14 cellular contexts compared by ENCODE assay signal in the genomic region with DNA sequence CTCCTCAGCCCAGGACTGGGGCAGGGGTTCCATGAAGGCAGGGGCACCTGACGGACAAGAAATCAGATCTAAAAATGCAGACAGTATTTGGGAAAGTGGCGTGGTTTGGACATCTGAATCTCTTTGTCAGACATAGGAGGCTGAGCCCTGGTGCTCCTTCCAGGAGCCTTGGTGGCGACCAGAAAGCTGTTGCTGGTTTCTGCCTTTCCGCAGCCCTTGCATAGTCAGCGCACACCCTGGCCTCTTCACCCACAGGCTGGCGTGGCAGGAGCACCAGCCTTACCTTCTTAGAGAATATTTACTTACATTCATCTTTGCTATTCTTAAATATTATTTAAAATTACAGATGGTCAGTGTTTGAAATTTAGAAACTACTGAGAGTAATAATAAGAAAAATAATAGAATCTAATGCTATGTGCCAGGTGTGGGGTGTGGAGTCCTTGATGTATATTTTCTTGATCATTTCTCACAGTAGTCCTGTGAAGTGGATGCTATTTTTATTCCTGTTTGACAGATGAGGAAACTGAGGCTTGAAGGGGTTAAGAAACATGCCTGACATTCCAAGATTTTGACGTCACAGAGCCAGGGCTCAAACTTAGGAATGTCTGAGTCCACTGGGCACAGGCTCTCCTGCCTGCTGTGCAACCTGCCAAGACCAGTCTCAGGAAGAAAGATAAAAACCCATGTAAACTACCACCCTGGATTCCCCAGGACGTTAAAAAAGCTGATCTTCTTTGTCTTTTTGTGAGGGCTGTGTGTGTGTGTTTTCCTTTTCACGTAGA. TPM values are rescaled to one million over a fixed set of nuclear protein-coding genes. Genes with fewer than 3 reads are reported as not detected.
A peak's percentile ranks its signal among the peaks of the same experiment; 100 is the strongest.
DNase-seq lines count a peak whose midpoint lies in the region; ATAC-seq and TF ChIP-seq lines count a peak whose summit lies in the region.
"Had no signal": no experiment of that assay in that cellular context is flagged by ENCODE, and none has a peak within 500 bp of the region (broad histone marks: within the 10 kb centered on the region; RNA-seq: fewer than 3 reads in every experiment).

No MANE protein-coding gene starts in this region.

- H3K9me3 ChIP-seq in MM.1S (replicated peaks; ENCODE audit: insufficient read depth, low read length): no peaks in the 10 kb centered on the region
- H3K9me3 ChIP-seq: right atrium auricular region had no signal

- no peaks in the 10 kb centered on the region for H4K20me1 ChIP-seq in MM.1S (ENCODE audit: insufficient read depth, low read length)

- peaks cover 34% of the 10 kb centered on the region for H3K79me2 ChIP-seq in MM.1S (ENCODE audit: low read length)

- H3K36me3 ChIP-seq in MM.1S (replicated peaks; ENCODE audit: insufficient read depth, low read length): no peaks in the 10 kb centered on the region
- H3K36me3 ChIP-seq: right atrium auricular region had no signal

- no peak overlapping the region for H3K4me2 ChIP-seq in MM.1S (ENCODE audit: low read depth, low read length)

- no peak overlapping the region for H3K9ac ChIP-seq in MM.1S (ENCODE audit: low read length)

- no peaks in the 10 kb centered on the region for H3K9me2 ChIP-seq in MM.1S (replicated peaks; ENCODE audit: insufficient read depth, low read length)

- H3F3A ChIP-seq in MM.1S (ENCODE audit: insufficient read depth, low read length): no peaks in the 10 kb centered on the region

- intact Hi-C loops in posterior vena cava (cut with DNase I): loop anchor here in 1 of 2 donors (2.0 kb wide), 1 partner anchor 311 kb away; no protein-coding TSS in a partner anchor

- peak; percentile 44 for DNase-seq in ELR (ENCODE audit: low read depth)
- peak; percentile 79 for DNase-seq in amniotic epithelial cell (ENCODE audit: low read depth)
- DNase-seq in foreskin fibroblast: peak; percentile 35 to 46
- peak; percentile 50 for DNase-seq in posterior vena cava (ENCODE audit: low spot score)
- DNase-seq in MM.1S: no peak
- DNase-seq in hippocampal formation (lab: John Stamatoyannopoulos, UW): no peak
- DNase-seq: activated CD8-positive, alpha-beta memory T cell treated with anti-CD3 and anti-CD28 coated beads, Interleukin-2, amount 50 U/mL, for 4 hours; effector memory CD8-positive, alpha-beta T cell; KG1; NCI-H1930 had no signal

- ATAC-seq in HG02885 (IDR thresholded peaks at IDR 0.05; ENCODE audit: poor library complexity, unreplicated experiment) (no peak), GM21381 (IDR thresholded peaks at IDR 0.05; ENCODE audit: unreplicated experiment) (no peak)
- ATAC-seq: effector memory CD8-positive, alpha-beta T cell had no signal

- H3K4me3 ChIP-seq in foreskin fibroblast (ENCODE audit: low read depth in 1 of 2, low read length in 2 of 2) (no peak overlapping the region), MM.1S (ENCODE audit: low read length) (no peak overlapping the region)
- H3K4me3 ChIP-seq: right atrium auricular region had no signal

- peaks cover 5% of the 10 kb centered on the region for H3K4me1 ChIP-seq in MM.1S (ENCODE audit: low read length)
- H3K4me1 ChIP-seq: right atrium auricular region had no signal

- TF ChIP-seq CTCF in foreskin fibroblast (IDR thresholded peaks at IDR 0.05; ENCODE audit: low read depth, low read length): no peak
- TF ChIP-seq CTCF in MM.1S (IDR thresholded peaks at IDR 0.05; ENCODE audit: low read length): no peak

- H3K27me3 ChIP-seq in MM.1S (replicated peaks; ENCODE audit: insufficient read depth, low read length): no peaks in the 10 kb centered on the region
- H3K27me3 ChIP-seq: right atrium auricular region had no signal

- no peak overlapping the region for H2AFZ ChIP-seq in MM.1S (ENCODE audit: low read length)

- no peak overlapping the region for H3K27ac ChIP-seq in MM.1S (ENCODE audit: low read length)
- H3K27ac ChIP-seq: C4-2B, right atrium auricular region had no signal

RNA-seq across cellular contexts. Expression of gene TBC1D22A, which starts 51.6 kb away (rescaled TPM):
- total RNA-seq in posterior vena cava: 10 to 100 TPM; 19.3 to 21.7 TPM

Comparison
In these comparisons a context has a peak if more than half of its experiments do, and no peak if none do; other contexts are left out.
1. DNase-seq: peak in ELR (single experiment), amniotic epithelial cell (single experiment), foreskin fibroblast (2 of 2) and posterior vena cava (single experiment); none in MM.1S (single experiment) and hippocampal formation (0 of 2).